In genomic region chr4:173370130-173370476, GRCh38 we compare ENCODE assay signal across 8 cellular contexts. TPM values are rescaled to one million over a fixed set of nuclear protein-coding genes. Genes with fewer than 3 reads are reported as not detected.
DNase-seq lines count a peak whose midpoint lies in the region; ATAC-seq and TF ChIP-seq lines count a peak whose summit lies in the region.

No MANE protein-coding gene starts in this region.

- intact Hi-C loops in CD8-positive, alpha-beta T cell (cut with DNase I, micrococcal nuclease) = loop anchor here (1.0 to 10.0 kb wide), 6 partner anchors 36 to 915 kb away; partner anchors contain the start of genes CEP44 (in 2 of the 2), FBXO8 (in 2 of the 2), GALNT7 (in 2 of the 2) and HMGB2 (in 1 of the 2)

- peaks cover 5% of the 10 kb centered on the region for H3K23me2 ChIP-seq in H9 (ENCODE audit: insufficient read length, low read depth, low read length, poor library complexity, severe bottlenecking)

- H3K18ac ChIP-seq in H9 (ENCODE audit: insufficient read length, low read depth, low read length) = no peak overlapping the region

- H2BK12ac ChIP-seq in H9 (ENCODE audit: insufficient read length, low read depth, low read length) = no peak overlapping the region

- H3K4me1 Mint-ChIP-seq in CD8-positive, alpha-beta T cell (ENCODE audit: low read depth) = peaks cover 36% of the 10 kb centered on the region
- peaks cover 16 to 21% of the 10 kb centered on the region in 2 experiments; a peak in 3 of 4 replicates for H3K4me1 Mint-ChIP-seq in H9

- no peaks in the 10 kb centered on the region for H3K36me3 ChIP-seq in CD8-positive, alpha-beta T cell (ENCODE audit: insufficient read depth, low read length)
- H3K36me3 ChIP-seq in adipocyte (ENCODE audit: control insufficient read depth, insufficient read depth, low read length, severe bottlenecking) (no peaks in the 10 kb centered on the region), iPS-15b (ENCODE audit: control insufficient read depth, insufficient read depth, low read length) (no peaks in the 10 kb centered on the region)

- H3K36me3 Mint-ChIP-seq in CD8-positive, alpha-beta T cell = peaks cover 13% of the 10 kb centered on the region
- H3K36me3 Mint-ChIP-seq in H9 (ENCODE audit: insufficient read depth in 1 of 3, low read depth in 3 of 3) = peaks cover 7 to 9% (median 8%) of the 10 kb centered on the region in 3 experiments

- H3K4me1 ChIP-seq in CD8-positive, alpha-beta T cell (ENCODE audit: insufficient read depth, low read length) = peaks cover 15% of the 10 kb centered on the region
- H3K4me1 ChIP-seq in H9 (ENCODE audit: insufficient read depth, low read length) (no peaks in the 10 kb centered on the region), adipocyte (ENCODE audit: control insufficient read depth, insufficient read depth, low read length) (peaks cover 8% of the 10 kb centered on the region), iPS-15b (ENCODE audit: control insufficient read depth, insufficient read depth, low read length) (no peaks in the 10 kb centered on the region)

- H3K27ac ChIP-seq in CD8-positive, alpha-beta T cell (ENCODE audit: low read depth, low read length) = peak overlapping the region; percentile 78
- peak overlapping the region; percentile 43 for H3K27ac ChIP-seq in H9 (ENCODE audit: insufficient read length, low read depth, low read length)

- H3K4me3 Mint-ChIP-seq in CD8-positive, alpha-beta T cell = peak overlapping the region; percentile 98
- peak overlapping the region; percentile 99 to 100 for H3K4me3 Mint-ChIP-seq in H9

- no peak overlapping the region for H2BK15ac ChIP-seq in H9 (ENCODE audit: low read depth, low read length)

- peak overlapping the region; percentile 96 for H3K27ac Mint-ChIP-seq in CD8-positive, alpha-beta T cell
- peak overlapping the region; percentile 91 to 98 (median 98); a peak in 6 of 7 replicates for H3K27ac Mint-ChIP-seq in H9

- no peaks in the 10 kb centered on the region for H4K20me1 ChIP-seq in H9 (ENCODE audit: control insufficient read depth, insufficient read depth, insufficient read length)

- H2BK120ac ChIP-seq in H9 (ENCODE audit: low read depth, low read length, poor library complexity, severe bottlenecking) = no peak overlapping the region

- H3K9ac ChIP-seq in H9 (ENCODE audit: extremely low read depth, insufficient read length, low read length) (peak overlapping the region; percentile 85), adipocyte (ENCODE audit: low read length) (peak overlapping the region; percentile 91), iPS-15b (ENCODE audit: low read depth, low read length) (no peak overlapping the region)

- no peaks in the 10 kb centered on the region for H3K79me1 ChIP-seq in H9 (ENCODE audit: insufficient read depth, low read depth, low read length, poor library complexity, severe bottlenecking)

- H3K27me3 Mint-ChIP-seq in CD8-positive, alpha-beta T cell (ENCODE audit: low read depth) = peaks cover 13% of the 10 kb centered on the region
- H3K27me3 Mint-ChIP-seq in H9 (ENCODE audit: low read depth) = no peaks in the 10 kb centered on the region

- POLR2A ChIA-PET in CD8-positive, alpha-beta T cell (lab: Charles Lee) = interaction anchor here (0.6 to 4.0 kb wide), 9 partner anchors 8 to 914 kb away, joined by 3 to 128 read pairs (median 3); partner anchors contain the start of genes CEP44, FBXO8, GALNT7 and HMGB2

- H2BK5ac ChIP-seq in H9 (ENCODE audit: insufficient read length, low read length) = no peak overlapping the region

- H2BK20ac ChIP-seq in H9 (ENCODE audit: low read depth, low read length, poor library complexity, severe bottlenecking) = no peak overlapping the region

- ATAC-seq in CD8-positive, alpha-beta T cell = peak; percentile 35
- no peak for ATAC-seq in GM18861 (IDR thresholded peaks at IDR 0.05; ENCODE audit: unreplicated experiment)

- no CpG with 5 or more reads among the region's 14 CpGs for WGBS in H9 (ENCODE audit: extremely low coverage, insufficient read length, low lambda C conversion rate)

- H3K9me3 Mint-ChIP-seq in CD8-positive, alpha-beta T cell = no peaks in the 10 kb centered on the region
- H3K9me3 Mint-ChIP-seq in H9 = no peaks in the 10 kb centered on the region

- H3K79me2 ChIP-seq in H9 (ENCODE audit: insufficient read depth, low read length) = no peaks in the 10 kb centered on the region

- H4K8ac ChIP-seq in H9 (replicated peaks; ENCODE audit: insufficient read length, low read depth, low read length) = no peak overlapping the region

- H4K5ac ChIP-seq in H9 (ENCODE audit: insufficient read length, low read depth, low read length) = no peak overlapping the region

- peak in 6 of 7 experiments; percentile 43 to 83 (median 54) for DNase-seq in CD8-positive, alpha-beta T cell
- DNase-seq in H9 (no peak), adipocyte (ENCODE audit: low read depth) (no peak), COR-L47 (lab: John Stamatoyannopoulos, UW) (no peak)
- peak; percentile 54 to 66 for DNase-seq in stimulated activated CD4-positive, alpha-beta T cell treated with anti-CD3 and anti-CD28 coated beads, Interleukin-2, amount 100 ng/mL, for 24 hours

- H3K56ac ChIP-seq in H9 (ENCODE audit: insufficient read length, low read depth, low read length) = no peak overlapping the region

- no peak overlapping the region for H3K4ac ChIP-seq in H9 (ENCODE audit: low read depth, low read length)

- CTCF ChIA-PET in CD8-positive, alpha-beta T cell (lab: Charles Lee) = interaction anchor here (0.7 to 2.0 kb wide), 7 partner anchors 8 to 113 kb away, joined by 3 to 5 read pairs (median 3); partner anchors contain the start of gene HMGB2

- H3K23ac ChIP-seq in H9 (ENCODE audit: insufficient read length, low read depth, low read length) = no peak overlapping the region

- peak overlapping the region; percentile 93 for H3K4me3 ChIP-seq in CD8-positive, alpha-beta T cell (ENCODE audit: low read depth, low read length)
- H3K4me3 ChIP-seq in adipocyte (ENCODE audit: low read length) = peak overlapping the region; percentile 91
- H3K4me3 ChIP-seq in iPS-15b (ENCODE audit: low read depth, low read length) = peak overlapping the region; percentile 95

- H2AFZ ChIP-seq in H9 (ENCODE audit: low read length) = peak overlapping the region; percentile 89

- H3K9me3 ChIP-seq in CD8-positive, alpha-beta T cell (ENCODE audit: low read length) = no peaks in the 10 kb centered on the region
- H3K9me3 ChIP-seq in H9 (ENCODE audit: control insufficient read depth, low read depth, low read length) (no peaks in the 10 kb centered on the region), adipocyte (ENCODE audit: control insufficient read depth, low read length) (no peaks in the 10 kb centered on the region), iPS-15b (ENCODE audit: control insufficient read depth, insufficient read depth, low read length) (no peaks in the 10 kb centered on the region)

- H2AK5ac ChIP-seq in H9 (ENCODE audit: insufficient read length, low read length) = no peak overlapping the region

- no peak overlapping the region for H4K91ac ChIP-seq in H9 (ENCODE audit: insufficient read length, low read depth, low read length)

- peak overlapping the region; percentile 93 for H3K4me2 ChIP-seq in H9 (ENCODE audit: insufficient read depth, insufficient read length, low read length)

- H3K14ac ChIP-seq in H9 (ENCODE audit: insufficient read depth, low read length) = no peak overlapping the region

- no peak overlapping the region for H3T11ph ChIP-seq in H9 (ENCODE audit: low read length)

- H3K27me3 ChIP-seq in CD8-positive, alpha-beta T cell (ENCODE audit: insufficient read depth, low read length) = peaks cover 5% of the 10 kb centered on the region
- H3K27me3 ChIP-seq in H9 (ENCODE audit: insufficient read depth, low read length) (no peaks in the 10 kb centered on the region), adipocyte (replicated peaks; ENCODE audit: control insufficient read depth, insufficient read depth, low read length) (no peaks in the 10 kb centered on the region), iPS-15b (ENCODE audit: control insufficient read depth, insufficient read depth, low read length) (peaks cover 6% of the 10 kb centered on the region)

- no peak for TF ChIP-seq CTCF in CD8-positive, alpha-beta T cell (IDR thresholded peaks at IDR 0.05)
- no peak for TF ChIP-seq CTCF in H9 (conservative IDR thresholded peaks at IDR 0.05)

TF ChIP-seq in PFSK-1, 5 proteins besides CTCF, POLR2A, EP300 and RAD21:
- TF ChIP-seq POLR2AphosphoS5 (IDR thresholded peaks at IDR 0.05; ENCODE audit: low read depth, low read length) (no peak), TAF1 (IDR thresholded peaks at IDR 0.05; ENCODE audit: borderline replicate concordance, insufficient read depth, low read length) (0 out of 2 replicates have a peak, but pooled peaks have one; percentile 19)

RNA-seq across cellular contexts. Expression of gene SAP30, which starts 0.7 kb away (rescaled TPM):
- 1 to 10 TPM; 3.6 to 3.7 TPM for total RNA-seq in CD8-positive, alpha-beta T cell
- total RNA-seq in H9 (2021) = 13.5 and 14.7 TPM in 2 replicates
- 15.6 TPM for polyA plus RNA-seq in PFSK-1 (2012; ENCODE audit: insufficient read length, low read depth)

RNA-seq across cellular contexts. Expression of gene SCRG1, which starts 28.8 kb away (rescaled TPM):
- total RNA-seq in CD8-positive, alpha-beta T cell = not detected
- total RNA-seq in H9 (2021) = not detected in 2 replicates
- polyA plus RNA-seq in PFSK-1 (2012; ENCODE audit: insufficient read length, low read depth) = 0.21 TPM

RNA-seq across cellular contexts. Expression of gene HMGB2, which starts 35.9 kb away (rescaled TPM):
- total RNA-seq in CD8-positive, alpha-beta T cell = 100 to 1,000 TPM; 172 to 179 TPM
- 278 and 298 TPM in 2 replicates for total RNA-seq in H9 (2021)
- polyA plus RNA-seq in PFSK-1 (2012; ENCODE audit: insufficient read length, low read depth) = 37.0 TPM

Comparison
In these comparisons a context has a peak if more than half of its experiments do, and no peak if none do; other contexts are left out.
1. DNase-seq: peak in CD8-positive, alpha-beta T cell (6 of 7) and stimulated activated CD4-positive, alpha-beta T cell treated with anti-CD3 and anti-CD28 coated beads, Interleukin-2, amount 100 ng/mL, for 24 hours (2 of 2); none in H9 (single experiment), adipocyte (single experiment) and COR-L47 (single experiment).
2. Peak in every context shown above with its lines, with median percentiles within 50 percentile points of each other: H3K4me3 ChIP-seq.